ENCODE assay signal across 15 cellular contexts in genomic region chr3:99965077-99965476, GRCh38.
DNase-seq lines count a peak whose midpoint lies in the region; ATAC-seq and TF ChIP-seq lines count a peak whose summit lies in the region.
"Had no signal": no experiment of that assay in that cellular context is flagged by ENCODE, and none has a peak within 500 bp of the region (broad histone marks: within the 10 kb centered on the region; RNA-seq: fewer than 3 reads in every experiment).

No MANE protein-coding gene starts in this region.

- TF ChIP-seq CTCF in gastroesophageal sphincter (IDR thresholded peaks at IDR 0.05), result no peak
- TF ChIP-seq CTCF in sigmoid colon (IDR thresholded peaks at IDR 0.05), result no peak
- TF ChIP-seq CTCF in spleen (IDR thresholded peaks at IDR 0.05 in 8 of 11, conservative IDR thresholded peaks at IDR 0.05 in 3 of 11), result no peak

- no peaks in the 10 kb centered on the region for H3K36me3 ChIP-seq in GM23248 (ENCODE audit: low read depth)
- H3K36me3 ChIP-seq in adipocyte (ENCODE audit: control insufficient read depth, insufficient read depth, low read length, severe bottlenecking), result no peaks in the 10 kb centered on the region
- no peaks in the 10 kb centered on the region for H3K36me3 ChIP-seq in gastroesophageal sphincter
- no peaks in the 10 kb centered on the region for H3K36me3 ChIP-seq in sigmoid colon
- H3K36me3 ChIP-seq in spleen, result no peaks in the 10 kb centered on the region
- H3K36me3 ChIP-seq: SJSA1 had no signal

- no peak overlapping the region for H3K4me3 Mint-ChIP-seq in stimulated activated memory B cell treated with anti-CD40 and anti-IgM and Interleukin-4, amounts not matched to agents 10 μg/mL and 1 μg/mL and 100 μg/mL, for 72 hours
- H3K4me3 Mint-ChIP-seq: IgD-negative memory B cell; immature natural killer cell; natural killer cell treated with Interleukin-12 subunit alpha and Interleukin-12 subunit beta and Interleukin-15 and Interleukin-18, amount 100 ng/mL, for 72 hours had no signal

- H3K9ac ChIP-seq in GM23248, result no peak overlapping the region
- no peak overlapping the region for H3K9ac ChIP-seq in adipocyte (ENCODE audit: low read length)
- H3K9ac ChIP-seq: BLaER1 had no signal

- peaks cover 11% of the 10 kb centered on the region for H3K36me3 Mint-ChIP-seq in stimulated activated memory B cell treated with anti-CD40 and anti-IgM and Interleukin-4, amounts not matched to agents 10 μg/mL and 1 μg/mL and 100 μg/mL, for 72 hours
- H3K36me3 Mint-ChIP-seq: natural killer cell treated with Interleukin-12 subunit alpha and Interleukin-12 subunit beta and Interleukin-15 and Interleukin-18, amount 100 ng/mL, for 72 hours had no signal

- in situ Hi-C loops in GM23248 (cut with MboI), result no loop called here

- TF ChIP-seq EP300 in gastroesophageal sphincter (IDR thresholded peaks at IDR 0.05), result no peak
- no peak for TF ChIP-seq EP300 in sigmoid colon (IDR thresholded peaks at IDR 0.05)

- H3K9me3 Mint-ChIP-seq in stimulated activated memory B cell treated with anti-CD40 and anti-IgM and Interleukin-4, amounts not matched to agents 10 μg/mL and 1 μg/mL and 100 μg/mL, for 72 hours, result no peaks in the 10 kb centered on the region
- H3K9me3 Mint-ChIP-seq: IgD-negative memory B cell; immature natural killer cell; natural killer cell treated with Interleukin-12 subunit alpha and Interleukin-12 subunit beta and Interleukin-15 and Interleukin-18, amount 100 ng/mL, for 72 hours had no signal

- ATAC-seq in gastroesophageal sphincter, result peak; percentile 38
- ATAC-seq in stimulated activated memory B cell treated with anti-CD40 and anti-IgM and Interleukin-4, amounts not matched to agents 10 μg/mL and 1 μg/mL and 100 μg/mL, for 72 hours, result no peak
- ATAC-seq: natural killer cell treated with Interleukin-12 subunit alpha and Interleukin-12 subunit beta and Interleukin-15 and Interleukin-18, amount 100 ng/mL, for 72 hours had no signal

- H3K27ac Mint-ChIP-seq in stimulated activated memory B cell treated with anti-CD40 and anti-IgM and Interleukin-4, amounts not matched to agents 10 μg/mL and 1 μg/mL and 100 μg/mL, for 72 hours, result no peak overlapping the region
- H3K27ac Mint-ChIP-seq: IgD-negative memory B cell; immature natural killer cell; natural killer cell treated with Interleukin-12 subunit alpha and Interleukin-12 subunit beta and Interleukin-15 and Interleukin-18, amount 100 ng/mL, for 72 hours had no signal

- H3K9me3 ChIP-seq in GM23248 (ENCODE audit: low read depth) (no peaks in the 10 kb centered on the region), adipocyte (ENCODE audit: control insufficient read depth, low read length) (no peaks in the 10 kb centered on the region), gastroesophageal sphincter (no peaks in the 10 kb centered on the region), sigmoid colon (no peaks in the 10 kb centered on the region), spleen (no peaks in the 10 kb centered on the region)
- H3K9me3 ChIP-seq: BLaER1, SJSA1 had no signal

- H3K9me2 ChIP-seq in GM23248 (ENCODE audit: insufficient read depth), result no peaks in the 10 kb centered on the region

- H3K4me3 ChIP-seq in GM23248 (no peak overlapping the region), adipocyte (ENCODE audit: low read length) (no peak overlapping the region), gastroesophageal sphincter (no peak overlapping the region), sigmoid colon (no peak overlapping the region), spleen (no peak overlapping the region)
- H3K4me3 ChIP-seq: BLaER1, SJSA1 had no signal

- no peaks in the 10 kb centered on the region for H4K20me1 ChIP-seq in GM23248 (ENCODE audit: insufficient read depth)
- H4K20me1 ChIP-seq: BLaER1 had no signal

- no peaks in the 10 kb centered on the region for H3K27me3 ChIP-seq in GM23248 (replicated peaks; ENCODE audit: insufficient read depth)
- H3K27me3 ChIP-seq in adipocyte (replicated peaks; ENCODE audit: control insufficient read depth, insufficient read depth, low read length), result no peaks in the 10 kb centered on the region
- H3K27me3 ChIP-seq in gastroesophageal sphincter, result no peaks in the 10 kb centered on the region
- no peaks in the 10 kb centered on the region for H3K27me3 ChIP-seq in sigmoid colon
- H3K27me3 ChIP-seq in spleen (replicated peaks in 1 of 7), result no peaks in the 10 kb centered on the region
- H3K27me3 ChIP-seq: BLaER1, SJSA1 had no signal

- H3K27ac ChIP-seq in GM23248, result peak overlapping the region; percentile 32
- H3K27ac ChIP-seq in gastroesophageal sphincter, result peak overlapping the region; percentile 50 to 77 (median 76)
- H3K27ac ChIP-seq in sigmoid colon, result peak overlapping the region in 3 of 4 donors; percentile 59 to 79 (median 76)
- H3K27ac ChIP-seq in spleen, result no peak overlapping the region
- H3K27ac ChIP-seq: BLaER1, SJSA1 had no signal

- peaks cover 14% of the 10 kb centered on the region for H3F3A ChIP-seq in GM23248 (ENCODE audit: insufficient read depth)

- no peaks in the 10 kb centered on the region for H3K27me3 Mint-ChIP-seq in stimulated activated memory B cell treated with anti-CD40 and anti-IgM and Interleukin-4, amounts not matched to agents 10 μg/mL and 1 μg/mL and 100 μg/mL, for 72 hours
- H3K27me3 Mint-ChIP-seq: IgD-negative memory B cell; natural killer cell treated with Interleukin-12 subunit alpha and Interleukin-12 subunit beta and Interleukin-15 and Interleukin-18, amount 100 ng/mL, for 72 hours had no signal

- H3K79me2 ChIP-seq in GM23248 (ENCODE audit: insufficient read depth), result no peaks in the 10 kb centered on the region

- peak overlapping the region; percentile 11 for H3K4me2 ChIP-seq in GM23248 (ENCODE audit: unreplicated experiment)
- H3K4me2 ChIP-seq: BLaER1 had no signal

- H3K4me1 ChIP-seq in GM23248 (ENCODE audit: insufficient read depth) (peaks cover 39% of the 10 kb centered on the region), adipocyte (ENCODE audit: control insufficient read depth, insufficient read depth, low read length) (peaks cover 68% of the 10 kb centered on the region), gastroesophageal sphincter (peaks cover 3 to 71% (median 18%) of the 10 kb centered on the region in 3 donors), sigmoid colon (peaks cover 0 to 69% (median 38%) of the 10 kb centered on the region in 4 donors), spleen (no peaks in the 10 kb centered on the region)
- H3K4me1 ChIP-seq: BLaER1 had no signal

- TF ChIP-seq POLR2A in gastroesophageal sphincter (IDR thresholded peaks at IDR 0.05), result no peak
- TF ChIP-seq POLR2A in sigmoid colon (IDR thresholded peaks at IDR 0.05), result no peak
- TF ChIP-seq POLR2A in spleen (IDR thresholded peaks at IDR 0.05), result no peak

- peaks cover 16% of the 10 kb centered on the region for H3K4me1 Mint-ChIP-seq in stimulated activated memory B cell treated with anti-CD40 and anti-IgM and Interleukin-4, amounts not matched to agents 10 μg/mL and 1 μg/mL and 100 μg/mL, for 72 hours

- H2AFZ ChIP-seq in GM23248, result no peak overlapping the region

- intact Hi-C loops in sigmoid colon (cut with DNase I) (no loop called here), spleen (cut with DNase I; ENCODE audit: low total_unique reads) (no loop called here)

- WGBS in GM23248 (ENCODE audit: low coverage in 1 of 2, low lambda C conversion rate in 2 of 2, missing lambda C conversion rate in 2 of 2), 2 experiments, result 90 to 100% methylated on average over 1 of the region's 1 CpG
- WGBS in gastroesophageal sphincter (ENCODE audit: low coverage in 1 of 2), 2 donors, result 75 to 80% methylated on average over 1 of the region's 1 CpG
- 62 to 84% methylated on average over 1 of the region's 1 CpG for WGBS in sigmoid colon, 2 donors
- WGBS in spleen, 5 donors, result 94 to 100% (median 95%) methylated on average over 1 of the region's 1 CpG

- DNase-seq in GM23248, result peak; percentile 77
- peak; percentile 54 for DNase-seq in adipocyte (ENCODE audit: low read depth)
- DNase-seq in sigmoid colon, result no peak
- DNase-seq in spleen, result no peak
- no peak for DNase-seq in NCI-H1436 (lab: John Stamatoyannopoulos, UW)
- DNase-seq in amygdala (lab: John Stamatoyannopoulos, UW), result no peak
- DNase-seq: activated CD8-positive, alpha-beta memory T cell treated with anti-CD3 and anti-CD28 coated beads, Interleukin-2, amount 50 U/mL, for 48 hours; immature natural killer cell; NCI-H1694 had no signal

Comparison
In these comparisons a context has a peak if more than half of its experiments do, and no peak if none do; other contexts are left out.
1. DNase-seq: peak in GM23248 (single experiment) and adipocyte (single experiment); none in sigmoid colon (single experiment), spleen (single experiment), NCI-H1436 (single experiment) and amygdala (0 of 56).
2. H3K27ac ChIP-seq: peak in GM23248 (single experiment), gastroesophageal sphincter (4 of 4) and sigmoid colon (3 of 4); none in spleen (0 of 8).